ENCODE assay signal across 8 cellular contexts in the genomic region with DNA sequence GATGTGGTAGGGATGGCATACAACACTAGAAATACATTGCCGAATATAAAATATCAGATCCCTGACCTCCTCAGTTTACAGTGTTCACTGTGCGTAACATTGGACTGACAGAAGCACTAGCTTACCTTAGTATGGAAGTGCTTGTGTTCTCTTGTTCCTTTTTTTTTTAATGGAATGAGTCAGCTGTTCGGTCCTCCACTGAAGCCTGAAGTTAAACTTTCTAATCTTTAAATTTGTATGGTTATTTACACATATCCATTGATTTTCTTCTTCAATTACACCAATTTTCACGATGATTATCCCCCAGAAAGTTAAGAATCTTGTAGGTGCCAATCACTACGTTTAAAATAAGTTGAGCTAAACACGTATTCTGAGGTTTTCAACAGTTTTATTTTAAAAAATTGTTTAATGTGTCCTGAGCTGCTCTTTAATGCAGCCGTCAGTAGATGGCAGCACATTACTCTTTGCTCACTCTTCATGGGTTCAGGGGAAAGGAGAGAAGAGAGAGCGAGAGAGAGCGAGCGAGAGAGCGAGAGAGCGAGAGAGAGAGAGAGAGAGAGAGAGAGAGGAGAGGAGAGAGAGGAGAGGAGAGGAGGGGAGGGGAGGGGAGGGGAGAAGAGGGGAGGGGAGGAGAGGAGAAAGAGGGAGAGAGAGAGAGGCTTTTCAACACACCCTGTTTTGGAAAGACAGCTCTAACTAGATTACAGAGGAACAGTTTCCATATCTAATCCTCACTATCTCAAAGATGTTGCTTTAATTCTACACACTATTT.
A peak's percentile ranks its signal among the peaks of the same experiment; 100 is the strongest.
DNase-seq lines count a peak whose midpoint lies in the region; ATAC-seq and TF ChIP-seq lines count a peak whose summit lies in the region.

No MANE protein-coding gene starts in this region.

- peak overlapping the region; percentile 18 for H3K4me3 ChIP-seq in A673 (ENCODE audit: low read depth, low read length, poor library complexity, severe bottlenecking)

- H3K4me3 Mint-ChIP-seq in endothelial cell (ENCODE audit: unreplicated experiment): no peak overlapping the region

- H3K36me3 ChIP-seq in A673 (ENCODE audit: insufficient read depth, low read length, poor library complexity, severe bottlenecking): no peaks in the 10 kb centered on the region

- TF ChIP-seq CTCF in A673 (conservative IDR thresholded peaks at IDR 0.05; ENCODE audit: low read depth, low read length) (peak; percentile 93), GM13976 (IDR thresholded peaks at IDR 0.05; ENCODE audit: borderline replicate concordance, control extremely low read depth, extremely low read depth, insufficient read depth, missing control alignments) (peak; percentile 71), endothelial cell (IDR thresholded peaks at IDR 0.05; ENCODE audit: unreplicated experiment) (peak; percentile 11)

- H3K4me1 ChIP-seq in A673 (ENCODE audit: insufficient read depth, low read length, poor library complexity, severe bottlenecking): no peaks in the 10 kb centered on the region

- no TSS peak for BruUV-seq in A673 (replicated peaks; lab: Mats Ljungman, UMichigan)

- in situ Hi-C loops in GM13976 (cut with MboI; ENCODE audit: low sequenced_read_pairs, unreplicated experiment): loop anchor here (10.0 to 25.0 kb wide), 2 partner anchors 540 to 887 kb away; no protein-coding TSS in a partner anchor

- peaks cover 2% of the 10 kb centered on the region for H3K27me3 Mint-ChIP-seq in endothelial cell (ENCODE audit: unreplicated experiment)

- no peaks in the 10 kb centered on the region for H3K27me3 ChIP-seq in A673 (replicated peaks; ENCODE audit: insufficient read depth, low read depth, low read length, poor library complexity)

- ATAC-seq in HG03135 (IDR thresholded peaks at IDR 0.05; ENCODE audit: unreplicated experiment): peak; percentile 82

- H3K9me3 ChIP-seq in A673 (ENCODE audit: low read depth, low read length, poor library complexity, severe bottlenecking): no peaks in the 10 kb centered on the region

- H3K27ac Mint-ChIP-seq in endothelial cell (ENCODE audit: unreplicated experiment): no peak overlapping the region

- no peaks in the 10 kb centered on the region for H3K9me3 Mint-ChIP-seq in endothelial cell (ENCODE audit: unreplicated experiment)

- POLR2A ChIA-PET in A673 (lab: Charles Lee; ENCODE audit: low non-redundant PET): interaction anchor here (0.6 to 0.7 kb wide), 2 partner anchors 26 to 1633 kb away, joined by 3 to 4 read pairs; no protein-coding TSS in a partner anchor

- no peaks in the 10 kb centered on the region for H3K4me1 Mint-ChIP-seq in endothelial cell (ENCODE audit: unreplicated experiment)

- peak overlapping the region; percentile 3 for H3K27ac ChIP-seq in A673 (ENCODE audit: low read depth, low read length, poor library complexity, severe bottlenecking)

- DNase-seq in A673 (ENCODE audit: low spot score): peak; percentile 92
- peak; percentile 42 for DNase-seq in GM13976 (ENCODE audit: low spot score)
- DNase-seq in NCI-H69 (lab: John Stamatoyannopoulos, UW): peak; percentile 88
- peak; percentile 22 to 42 for DNase-seq in activated CD4-positive, alpha-beta T cell treated with anti-CD3 and anti-CD28 coated beads, Interleukin-2, amount 50 U/mL, for 48 hours
- peak; percentile 43 for DNase-seq in endothelial cell (ENCODE audit: low spot score)
- peak; percentile 72 for DNase-seq in mucosa of gallbladder (ENCODE audit: low spot score)
- peak; percentile 16 to 42 for DNase-seq in stimulated activated CD8-positive, alpha-beta memory T cell treated with anti-CD3 and anti-CD28 coated beads, Interleukin-7, amount 100 ng/mL, for 4 hours (ENCODE audit: low read depth in 2 of 2)

- no peaks in the 10 kb centered on the region for H3K36me3 Mint-ChIP-seq in endothelial cell (ENCODE audit: low read depth, unreplicated experiment)

- CTCF ChIA-PET in A673 (lab: Charles Lee): interaction anchor here (0.6 to 2.1 kb wide), 21 partner anchors 10 to 1032 kb away, joined by 3 to 17 read pairs (median 4); no protein-coding TSS in a partner anchor

- intact Hi-C loops in A673 (cut with micrococcal nuclease; ENCODE audit: unreplicated experiment): loop anchor here (5.0 kb wide), 2 partner anchors 552 to 807 kb away; no protein-coding TSS in a partner anchor

Comparison
In these comparisons a context has a peak if more than half of its experiments do, and no peak if none do; other contexts are left out.
1. Peak in every context shown above with its lines: DNase-seq, ATAC-seq, H3K4me3 ChIP-seq and H3K27ac ChIP-seq.
2. DNase-seq: peak in every context shown above with its lines; median percentile 92 in A673; 88 in NCI-H69; 72 in mucosa of gallbladder; 43 in endothelial cell; 42 in GM13976; 32 in activated CD4-positive, alpha-beta T cell treated with anti-CD3 and anti-CD28 coated beads, Interleukin-2, amount 50 U/mL, for 48 hours; 29 in stimulated activated CD8-positive, alpha-beta memory T cell treated with anti-CD3 and anti-CD28 coated beads, Interleukin-7, amount 100 ng/mL, for 4 hours.
3. CTCF ChIP-seq: peak in every context shown above with its lines; median percentile 93 in A673; 71 in GM13976; 11 in endothelial cell.